12 cellular contexts compared by ENCODE assay signal in the genomic region with DNA sequence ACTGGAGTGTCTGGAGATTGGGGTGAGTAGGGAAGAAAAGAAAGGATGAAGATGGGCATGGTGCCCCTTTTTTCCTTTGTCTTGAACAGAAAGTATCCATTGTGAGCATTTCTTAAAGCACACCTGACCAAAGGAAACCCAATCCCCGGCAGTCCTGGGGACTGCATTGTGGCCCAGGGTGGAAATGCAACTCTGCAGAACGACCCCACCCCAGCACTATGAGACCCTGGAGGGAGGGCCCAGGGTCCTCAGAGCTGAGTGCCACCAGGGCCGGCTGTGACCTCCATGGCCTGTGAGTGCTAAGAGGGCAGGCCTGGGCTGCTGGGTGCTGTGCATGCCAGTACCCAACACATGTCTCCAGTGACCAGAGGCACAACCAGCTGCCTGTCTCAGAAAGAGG. TPM values are rescaled to one million over a fixed set of nuclear protein-coding genes. Genes with fewer than 3 reads are reported as not detected.
DNase-seq lines count a peak whose midpoint lies in the region; FAIRE-seq and TF ChIP-seq lines count a peak whose summit lies in the region.
"Had no signal": no experiment of that assay in that cellular context is flagged by ENCODE, and none has a peak within 500 bp of the region (broad histone marks: within the 10 kb centered on the region; RNA-seq: fewer than 3 reads in every experiment).

No MANE protein-coding gene starts in this region.

- DNase-seq in stimulated activated CD4-positive, alpha-beta T cell treated with anti-CD3 and anti-CD28 coated beads, Interleukin-15, amount 100 ng/mL, for 24 hours: peak; percentile 3
- no peak for DNase-seq in stimulated activated CD4-positive, alpha-beta T cell treated with anti-CD3 and anti-CD28 coated beads, Interleukin-4, amount 100 ng/mL, for 24 hours
- DNase-seq in HTR-8/SVneo (ENCODE audit: insufficient read length, low spot score): no peak
- DNase-seq in NCI-H748 (lab: John Stamatoyannopoulos, UW; ENCODE audit: unreplicated experiment): no peak
- DNase-seq in NCI-H1105 treated with DMSO at 0.1 percent for 48 hours (lab: John Stamatoyannopoulos, UW): no peak
- DNase-seq in lower leg skin (ENCODE audit: low spot score in 2 of 2): no peak
- DNase-seq: aorta, NCI-H526 treated with DMSO at 0.1 percent for 48 hours had no signal

- WGBS in lower leg skin, 2 donors: 58 to 59% methylated on average over 3 of the region's 3 CpGs

- H3K9me3 Mint-ChIP-seq in brain (peaks cover 0 to 12% (median 0%) of the 10 kb centered on the region in 5 experiments), nephron (no peaks in the 10 kb centered on the region)

- FAIRE-seq in HTR-8/SVneo (lab: Jason Lieb, UNC): no peak
- FAIRE-seq: K562 had no signal

- TF ChIP-seq POLR2A in lower leg skin (IDR thresholded peaks at IDR 0.05): no peak

- H3K4me3 ChIP-seq in lower leg skin (ENCODE audit: low read depth, poor library complexity, severe bottlenecking): no peak overlapping the region
- H3K4me3 ChIP-seq: K562 had no signal

- intact Hi-C loops in lower leg skin (cut with DNase I; ENCODE audit: low total_unique reads): no loop called here

- H3K4me3 Mint-ChIP-seq in brain (no peak overlapping the region), nephron (no peak overlapping the region)

- peak overlapping the region in 4 of 5 experiments; percentile 61 to 99 (median 86) for H3K27ac Mint-ChIP-seq in brain
- H3K27ac Mint-ChIP-seq in nephron: peak overlapping the region in 2 of 3 experiments; percentile 91 to 94

- peaks cover 22% of the 10 kb centered on the region for H3K36me3 Mint-ChIP-seq in brain
- H3K36me3 Mint-ChIP-seq in nephron (ENCODE audit: low read depth): peaks cover 11% of the 10 kb centered on the region

- H3K4me1 Mint-ChIP-seq in brain (peaks cover 84% of the 10 kb centered on the region), nephron (peaks cover 67% of the 10 kb centered on the region)

- H3K27me3 Mint-ChIP-seq in brain: no peaks in the 10 kb centered on the region
- H3K27me3 Mint-ChIP-seq in nephron (ENCODE audit: low read depth): no peaks in the 10 kb centered on the region
- H3K27me3 Mint-ChIP-seq: B cell had no signal

- TF ChIP-seq CTCF in brain (conservative IDR thresholded peaks at IDR 0.05) (no peak), nephron (IDR thresholded peaks at IDR 0.05; ENCODE audit: unreplicated experiment in 3 of 3) (no peak), lower leg skin (IDR thresholded peaks at IDR 0.05) (no peak)

RNA-seq across cellular contexts. Expression of gene EEIG1, which starts 18.5 kb away (rescaled TPM):
- 78.8 TPM for polyA plus RNA-seq in brain (ENCODE audit: insufficient read depth, low read depth, low replicate concordance)
- 10 to 100 TPM; 33.0 to 81.3 (median 48.9) TPM for total RNA-seq in lower leg skin

RNA-seq across cellular contexts. Expression of gene DPM2, which starts 24.6 kb away (rescaled TPM):
- 144 TPM for polyA plus RNA-seq in brain (ENCODE audit: insufficient read depth, low read depth, low replicate concordance)
- 10 to 100 TPM; 11.9 to 21.1 (median 15.8) TPM for total RNA-seq in lower leg skin

RNA-seq across cellular contexts. Expression of gene PIP5KL1, which starts 31.7 kb away (rescaled TPM):
- polyA plus RNA-seq in brain (ENCODE audit: insufficient read depth, low read depth, low replicate concordance): 2.4 TPM
- 10 to 100 TPM in 1 of 4 donors, 1 to 10 TPM in 3; 4.1 to 11.3 (median 8.4) TPM for total RNA-seq in lower leg skin

RNA-seq across cellular contexts. Expression of gene ST6GALNAC4, which starts 45.4 kb away (rescaled TPM):
- polyA plus RNA-seq in brain (ENCODE audit: insufficient read depth, low read depth, low replicate concordance): 19.2 TPM
- 10 to 100 TPM in 2 of 4 donors, 1 to 10 TPM in 2; 4.6 to 28.5 (median 16.5) TPM for total RNA-seq in lower leg skin
